ENCODE assay signal across 26 cellular contexts in genomic region chr3:118536764-118537163, GRCh38.
"Had no signal": no experiment of that assay in that cellular context is flagged by ENCODE, and none has a peak within 500 bp of the region (broad histone marks: within the 10 kb centered on the region; RNA-seq: fewer than 3 reads in every experiment).

No MANE protein-coding gene starts in this region.

- H3K4me3 Mint-ChIP-seq: activated naive CD8-positive, alpha-beta T cell; effector memory CD8-positive, alpha-beta T cell; natural killer cell treated with Interleukin-12 subunit alpha and Interleukin-12 subunit beta and Interleukin-15 and Interleukin-18, amount 100 ng/mL, for 72 hours; stimulated activated memory B cell treated with anti-CD40 and anti-IgM and Interleukin-4, amounts not matched to agents 10 μg/mL and 1 μg/mL and 100 μg/mL, for 72 hours; stimulated activated naive CD8-positive, alpha-beta T cell treated with anti-CD3 and anti-CD28 coated beads, Interleukin-15, amount 100 ng/mL, for 72 hours; T-helper 2 cell treated with Interferon-gamma antibody and Interleukin-4, amounts not matched to agents 5 μg/mL and 100 μg/mL, for 36 hours had no signal

- H3K27ac Mint-ChIP-seq: activated naive CD8-positive, alpha-beta T cell; effector memory CD8-positive, alpha-beta T cell; natural killer cell treated with Interleukin-12 subunit alpha and Interleukin-12 subunit beta and Interleukin-15 and Interleukin-18, amount 100 ng/mL, for 72 hours; stimulated activated memory B cell treated with anti-CD40 and anti-IgM and Interleukin-4, amounts not matched to agents 10 μg/mL and 1 μg/mL and 100 μg/mL, for 72 hours; stimulated activated naive CD8-positive, alpha-beta T cell treated with anti-CD3 and anti-CD28 coated beads, Interleukin-15, amount 100 ng/mL, for 72 hours; T-helper 2 cell treated with Interferon-gamma antibody and Interleukin-4, amounts not matched to agents 5 μg/mL and 100 μg/mL, for 36 hours had no signal

- ATAC-seq: body of pancreas; effector memory CD8-positive, alpha-beta T cell; gastrocnemius medialis; mucosa of descending colon; natural killer cell treated with Interleukin-12 subunit alpha and Interleukin-12 subunit beta and Interleukin-15 and Interleukin-18, amount 100 ng/mL, for 72 hours; stimulated activated memory B cell treated with anti-CD40 and anti-IgM and Interleukin-4, amounts not matched to agents 10 μg/mL and 1 μg/mL and 100 μg/mL, for 72 hours; stimulated activated naive CD8-positive, alpha-beta T cell treated with anti-CD3 and anti-CD28 coated beads, Interleukin-15, amount 100 ng/mL, for 72 hours had no signal

- H3K27me3 Mint-ChIP-seq: activated naive CD8-positive, alpha-beta T cell; effector memory CD8-positive, alpha-beta T cell; natural killer cell treated with Interleukin-12 subunit alpha and Interleukin-12 subunit beta and Interleukin-15 and Interleukin-18, amount 100 ng/mL, for 72 hours; stimulated activated memory B cell treated with anti-CD40 and anti-IgM and Interleukin-4, amounts not matched to agents 10 μg/mL and 1 μg/mL and 100 μg/mL, for 72 hours; stimulated activated naive CD8-positive, alpha-beta T cell treated with anti-CD3 and anti-CD28 coated beads, Interleukin-15, amount 100 ng/mL, for 72 hours had no signal

- H3K27ac ChIP-seq: adrenal gland, body of pancreas, coronary artery, esophagus muscularis mucosa, gastrocnemius medialis, left ventricle myocardium inferior, right atrium auricular region, thyroid gland, upper lobe of left lung, VCaP had no signal

- H3K36me3 Mint-ChIP-seq: activated naive CD8-positive, alpha-beta T cell; natural killer cell treated with Interleukin-12 subunit alpha and Interleukin-12 subunit beta and Interleukin-15 and Interleukin-18, amount 100 ng/mL, for 72 hours; stimulated activated memory B cell treated with anti-CD40 and anti-IgM and Interleukin-4, amounts not matched to agents 10 μg/mL and 1 μg/mL and 100 μg/mL, for 72 hours had no signal

- H3K4me1 Mint-ChIP-seq: stimulated activated memory B cell treated with anti-CD40 and anti-IgM and Interleukin-4, amounts not matched to agents 10 μg/mL and 1 μg/mL and 100 μg/mL, for 72 hours; stimulated activated naive CD8-positive, alpha-beta T cell treated with anti-CD3 and anti-CD28 coated beads, Interleukin-15, amount 100 ng/mL, for 72 hours had no signal

- H3K9me3 Mint-ChIP-seq: stimulated activated naive CD8-positive, alpha-beta T cell treated with anti-CD3 and anti-CD28 coated beads, Interleukin-15, amount 100 ng/mL, for 72 hours; T-helper 2 cell treated with Interferon-gamma antibody and Interleukin-4, amounts not matched to agents 5 μg/mL and 100 μg/mL, for 36 hours had no signal

- DNase-seq: activated CD4-positive, alpha-beta T cell treated with anti-CD3 and anti-CD28 coated beads for 4 hours; activated CD4-positive, alpha-beta T cell treated with anti-CD3 and anti-CD28 coated beads, Interleukin-2, amount 50 U/mL, for 4 hours; activated effector memory CD4-positive, alpha-beta T cell treated with Interleukin-2 at 50 U/mL for 16 hours; activated naive CD4-positive, alpha-beta T cell treated with Interleukin-2 at 50 U/mL for 16 hours; adrenal gland; aorta; body of pancreas; effector memory CD8-positive, alpha-beta T cell; gastrocnemius medialis; glutamatergic neuron; left ventricle myocardium inferior; mucosa of descending colon; stimulated activated CD4-positive, alpha-beta T cell treated with anti-CD3 and anti-CD28 coated beads, Interleukin-1b, Interleukin-23, amount 100 ng/mL, for 48 hours; stimulated activated CD4-positive, alpha-beta T cell treated with anti-CD3 and anti-CD28 coated beads, Interleukin-4, amount 100 ng/mL, for 4 hours; stimulated activated CD8-positive, alpha-beta memory T cell treated with anti-CD3 and anti-CD28 coated beads, Interleukin-4, amount 100 ng/mL, for 48 hours; stimulated activated naive CD8-positive, alpha-beta T cell treated with anti-CD3 and anti-CD28 coated beads, Interleukin-15, amount 100 ng/mL, for 72 hours; thyroid gland; upper lobe of left lung had no signal
